ENCODE assay signal across 29 cellular contexts in genomic region chr9:32380944-32381343, GRCh38.
"Had no signal": no experiment of that assay in that cellular context is flagged by ENCODE, and none has a peak within 500 bp of the region (broad histone marks: within the 10 kb centered on the region; RNA-seq: fewer than 3 reads in every experiment).

No MANE protein-coding gene starts in this region.

- H3K36me3 Mint-ChIP-seq: stimulated activated effector memory CD8-positive, alpha-beta T cell treated with anti-CD3 and anti-CD28 coated beads, Interleukin-12 subunit alpha, Interleukin-12 subunit beta, amount 100 ng/mL, for 72 hours; stimulated activated memory B cell treated with anti-CD40 and anti-IgM and Interleukin-4, amounts not matched to agents 10 μg/mL and 1 μg/mL and 100 μg/mL, for 72 hours; stimulated activated naive B cell treated with anti-CD40 and anti-IgM and Interleukin-4, amounts not matched to agents 10 μg/mL and 1 μg/mL and 100 μg/mL, for 72 hours; type B pancreatic cell had no signal

- H3K4me3 ChIP-seq: stomach, suprapubic skin, testis, thoracic aorta, thyroid gland, tibial artery, tibial nerve, transverse colon, upper lobe of left lung, upper lobe of right lung, uterus, vagina had no signal

- H3K9me3 Mint-ChIP-seq: stimulated activated effector memory CD8-positive, alpha-beta T cell treated with anti-CD3 and anti-CD28 coated beads, Interleukin-12 subunit alpha, Interleukin-12 subunit beta, amount 100 ng/mL, for 72 hours; stimulated activated memory B cell treated with anti-CD40 and anti-IgM and Interleukin-4, amounts not matched to agents 10 μg/mL and 1 μg/mL and 100 μg/mL, for 72 hours; stimulated activated naive B cell treated with anti-CD40 and anti-IgM and Interleukin-4, amounts not matched to agents 10 μg/mL and 1 μg/mL and 100 μg/mL, for 72 hours; stimulated activated naive CD8-positive, alpha-beta T cell treated with anti-CD3 and anti-CD28 coated beads, Interleukin-15, amount 100 ng/mL, for 72 hours; stimulated activated naive CD8-positive, alpha-beta T cell treated with anti-CD3 and anti-CD28 coated beads, Interleukin-15, Interleukin-2, amounts not matched to agents 100 ng/mL and 50 ng/mL, for 24 hours; type B pancreatic cell had no signal

- H3K27ac ChIP-seq: stomach, suprapubic skin, testis, thoracic aorta, thyroid gland, tibial artery, tibial nerve, transverse colon, upper lobe of left lung, upper lobe of right lung, uterus, vagina had no signal

- DNase-seq: stimulated activated CD4-positive, alpha-beta T cell treated with anti-CD3 and anti-CD28 coated beads, Interleukin-2, amount 100 ng/mL, for 48 hours; stimulated activated CD4-positive, alpha-beta T cell treated with anti-CD3 and anti-CD28 coated beads, Interleukin-4, amount 100 ng/mL, for 1 hour; stimulated activated CD4-positive, alpha-beta T cell treated with anti-CD3 and anti-CD28 coated beads, Interleukin-4, amount 100 ng/mL, for 24 hours; stimulated activated CD4-positive, alpha-beta T cell treated with anti-CD3 and anti-CD28 coated beads, Interleukin-4, amount 100 ng/mL, for 4 hours; stimulated activated CD8-positive, alpha-beta memory T cell treated with anti-CD3 and anti-CD28 coated beads, Interleukin-4, amount 100 ng/mL, for 48 hours; stimulated activated naive B cell treated with anti-CD40 and anti-IgM and Interleukin-4, amounts not matched to agents 10 μg/mL and 1 μg/mL and 100 μg/mL, for 72 hours; stimulated activated naive CD4-positive, alpha-beta T cell; stimulated activated naive CD4-positive, alpha-beta T cell treated with Interleukin-2 at 50 U/mL for 16 hours; stimulated activated naive CD8-positive, alpha-beta T cell treated with anti-CD3 and anti-CD28 coated beads, Interleukin-15, amount 100 ng/mL, for 72 hours; stimulated activated naive CD8-positive, alpha-beta T cell treated with anti-CD3 and anti-CD28 coated beads, Interleukin-15, Interleukin-2, amounts not matched to agents 100 U/mL and 50 U/mL, for 24 hours; stomach; substantia nigra; testis; thyroid gland; tibial artery; transverse colon; trophoblast cell; upper lobe of left lung; upper lobe of right lung; uterus had no signal

- ATAC-seq: stimulated activated effector memory CD8-positive, alpha-beta T cell treated with anti-CD3 and anti-CD28 coated beads, Interleukin-12 subunit alpha, Interleukin-12 subunit beta, amount 100 ng/mL, for 72 hours; stimulated activated memory B cell treated with anti-CD40 and anti-IgM and Interleukin-4, amounts not matched to agents 10 μg/mL and 1 μg/mL and 100 μg/mL, for 72 hours; stimulated activated naive B cell treated with anti-CD40 and anti-IgM and Interleukin-4, amounts not matched to agents 10 μg/mL and 1 μg/mL and 100 μg/mL, for 72 hours; stimulated activated naive CD8-positive, alpha-beta T cell treated with anti-CD3 and anti-CD28 coated beads, Interleukin-15, amount 100 ng/mL, for 72 hours; stimulated activated naive CD8-positive, alpha-beta T cell treated with anti-CD3 and anti-CD28 coated beads, Interleukin-15, Interleukin-2, amounts not matched to agents 100 U/mL and 50 U/mL, for 24 hours; upper lobe of right lung had no signal

- H3K4me1 ChIP-seq: uterus had no signal

- H3K27ac Mint-ChIP-seq: stimulated activated effector memory CD8-positive, alpha-beta T cell treated with anti-CD3 and anti-CD28 coated beads, Interleukin-12 subunit alpha, Interleukin-12 subunit beta, amount 100 ng/mL, for 72 hours; stimulated activated memory B cell treated with anti-CD40 and anti-IgM and Interleukin-4, amounts not matched to agents 10 μg/mL and 1 μg/mL and 100 μg/mL, for 72 hours; stimulated activated naive B cell treated with anti-CD40 and anti-IgM and Interleukin-4, amounts not matched to agents 10 μg/mL and 1 μg/mL and 100 μg/mL, for 72 hours; stimulated activated naive CD8-positive, alpha-beta T cell treated with anti-CD3 and anti-CD28 coated beads, Interleukin-15, amount 100 ng/mL, for 72 hours; stimulated activated naive CD8-positive, alpha-beta T cell treated with anti-CD3 and anti-CD28 coated beads, Interleukin-15, Interleukin-2, amounts not matched to agents 100 ng/mL and 50 ng/mL, for 24 hours; type B pancreatic cell had no signal

- H3K36me3 ChIP-seq: stomach, suprapubic skin, thoracic aorta, thyroid gland, tibial artery, tibial nerve, transverse colon, upper lobe of left lung, upper lobe of right lung, uterus, vagina had no signal

- FAIRE-seq: urothelium cell line had no signal

- H3K4me3 Mint-ChIP-seq: stimulated activated effector memory CD8-positive, alpha-beta T cell treated with anti-CD3 and anti-CD28 coated beads, Interleukin-12 subunit alpha, Interleukin-12 subunit beta, amount 100 ng/mL, for 72 hours; stimulated activated memory B cell treated with anti-CD40 and anti-IgM and Interleukin-4, amounts not matched to agents 10 μg/mL and 1 μg/mL and 100 μg/mL, for 72 hours; stimulated activated naive B cell treated with anti-CD40 and anti-IgM and Interleukin-4, amounts not matched to agents 10 μg/mL and 1 μg/mL and 100 μg/mL, for 72 hours; stimulated activated naive CD8-positive, alpha-beta T cell treated with anti-CD3 and anti-CD28 coated beads, Interleukin-15, amount 100 ng/mL, for 72 hours; stimulated activated naive CD8-positive, alpha-beta T cell treated with anti-CD3 and anti-CD28 coated beads, Interleukin-15, Interleukin-2, amounts not matched to agents 100 ng/mL and 50 ng/mL, for 24 hours; type B pancreatic cell had no signal

- H3K27me3 ChIP-seq: stomach, suprapubic skin, testis, thyroid gland, tibial artery, tibial nerve, upper lobe of left lung, upper lobe of right lung, uterus, vagina had no signal

- H3K9me3 ChIP-seq: stomach, suprapubic skin, testis, thoracic aorta, thyroid gland, tibial artery, tibial nerve, transverse colon, upper lobe of left lung, upper lobe of right lung, uterus, vagina had no signal
